ENCODE assay signal across 1 cellular context in genomic region chrX:30652527-30653414, GRCh38.
TF ChIP-seq lines count a peak whose summit lies in the region.

No MANE protein-coding gene starts in this region.

TF ChIP-seq in K562, 482 proteins besides CTCF, POLR2A, EP300 and RAD21 (continued from another document and continues in another):
- no peak for TF ChIP-seq PBX2 (CRISPR knock-in tag; IDR thresholded peaks at IDR 0.05; ENCODE audit: low read depth)
- no peak for TF ChIP-seq PBX2 (tag; conservative IDR thresholded peaks at IDR 0.05; ENCODE audit: low read depth)
- no peak for TF ChIP-seq ZNF699 (CRISPR knock-in tag; IDR thresholded peaks at IDR 0.05; ENCODE audit: insufficient replicate concordance)
- TF ChIP-seq NR2C1 (IDR thresholded peaks at IDR 0.05) = peak; percentile 54; the same call in 1 of the 2 replicates
- peak; percentile 68 for TF ChIP-seq NR2C1 (tag; IDR thresholded peaks at IDR 0.05)
- no peak for TF ChIP-seq TSC22D4 (tag; IDR thresholded peaks at IDR 0.05)
- TF ChIP-seq BHLHE40 (IDR thresholded peaks at IDR 0.05; ENCODE audit: low read length) = peak; percentile 84
- no peak for TF ChIP-seq KAT7 (CRISPR knock-in tag; IDR thresholded peaks at IDR 0.05; ENCODE audit: borderline replicate concordance)
- TF ChIP-seq SRSF1 (IDR thresholded peaks at IDR 0.05; ENCODE audit: low read depth, low read length) = no peak
- no peak for TF ChIP-seq FOXJ2 (tag; IDR thresholded peaks at IDR 0.05)
- TF ChIP-seq ZNF785 (CRISPR knock-in tag; IDR thresholded peaks at IDR 0.05) = no peak
- no peak for TF ChIP-seq ZNF445 (CRISPR knock-in tag; IDR thresholded peaks at IDR 0.05; ENCODE audit: low read depth)
- TF ChIP-seq CHD4 (IDR thresholded peaks at IDR 0.05; ENCODE audit: insufficient read depth, insufficient replicate concordance, low read depth, low read length, poor library complexity, severe bottlenecking) = no peak
- no peak for TF ChIP-seq FOS (IDR thresholded peaks at IDR 0.05; ENCODE audit: extremely low read depth, insufficient read length)
- TF ChIP-seq KLF13 (tag; IDR thresholded peaks at IDR 0.05; ENCODE audit: borderline replicate concordance, low read depth) = peak; percentile 57; the same call in 1 of the 2 replicates
- TF ChIP-seq ZNF165 (CRISPR knock-in tag; IDR thresholded peaks at IDR 0.05; ENCODE audit: borderline replicate concordance) = no peak
- TF ChIP-seq ADNP (tag; IDR thresholded peaks at IDR 0.05) = no peak
- no peak for TF ChIP-seq GATAD2A (IDR thresholded peaks at IDR 0.05)
- TF ChIP-seq MEF2D (tag; conservative IDR thresholded peaks at IDR 0.05; ENCODE audit: low read depth) = no peak
- TF ChIP-seq DIDO1 (tag; IDR thresholded peaks at IDR 0.05; ENCODE audit: low read depth) = no peak
- no peak for TF ChIP-seq ZEB2 (IDR thresholded peaks at IDR 0.05)
- TF ChIP-seq HDAC3 (IDR thresholded peaks at IDR 0.05; ENCODE audit: borderline replicate concordance, partially characterized antibody) = no peak
- peak; percentile 51; the same call in 1 of the 2 replicates for TF ChIP-seq HDAC8 (tag; IDR thresholded peaks at IDR 0.05)
- TF ChIP-seq CTBP1 (IDR thresholded peaks at IDR 0.05; ENCODE audit: borderline replicate concordance) = peak; percentile 29; the same call in 1 of the 2 replicates
- peak; percentile 88 for TF ChIP-seq CXXC5 (CRISPR knock-in tag; IDR thresholded peaks at IDR 0.05)
- TF ChIP-seq CBX1 (IDR thresholded peaks at IDR 0.05; ENCODE audit: low read depth) = 0 out of 2 replicates have a peak, but pooled peaks have one; percentile 28
- TF ChIP-seq XRCC3 (IDR thresholded peaks at IDR 0.05) = no peak
- no peak for TF ChIP-seq UBTF (IDR thresholded peaks at IDR 0.05; ENCODE audit: borderline replicate concordance in 1 of 2, low read depth in 2 of 2, low read length in 2 of 2)
- TF ChIP-seq SRSF3 (IDR thresholded peaks at IDR 0.05; ENCODE audit: insufficient read depth, low read length) = no peak
- no peak for TF ChIP-seq SRF (CRISPR knock-in tag; IDR thresholded peaks at IDR 0.05)
- 0 out of 2 replicates have a peak, but pooled peaks have one; percentile 23 for TF ChIP-seq ZBTB40 (IDR thresholded peaks at IDR 0.05)
- no peak for TF ChIP-seq ZBTB40 (CRISPR knock-in tag; IDR thresholded peaks at IDR 0.05)
- TF ChIP-seq FUS (optimal IDR thresholded peaks at IDR 0.05; ENCODE audit: low read depth, low read length) = no peak
- 0 out of 2 replicates have a peak, but pooled peaks have one; percentile 33 for TF ChIP-seq ZNF175 (CRISPR knock-in tag; IDR thresholded peaks at IDR 0.05; ENCODE audit: low read depth)
- TF ChIP-seq CREM (IDR thresholded peaks at IDR 0.05; ENCODE audit: low read depth) = peak; percentile 86
- TF ChIP-seq ZNF57 (CRISPR knock-in tag; IDR thresholded peaks at IDR 0.05) = no peak
- TF ChIP-seq GTF2A2 (tag; IDR thresholded peaks at IDR 0.05) = no peak
- TF ChIP-seq ZNF184 (CRISPR knock-in tag; IDR thresholded peaks at IDR 0.05) = no peak
- peak; percentile 77; the same call in 1 of the 2 replicates for TF ChIP-seq MTA3 (IDR thresholded peaks at IDR 0.05; ENCODE audit: borderline replicate concordance)
- no peak for TF ChIP-seq RUNX1 (IDR thresholded peaks at IDR 0.05; ENCODE audit: low read depth)
- TF ChIP-seq RFX1 (IDR thresholded peaks at IDR 0.05) = no peak
- TF ChIP-seq ZNF232 (CRISPR knock-in tag; IDR thresholded peaks at IDR 0.05) = no peak; the same call in 1 of the 2 replicates
- TF ChIP-seq ZNF280A (IDR thresholded peaks at IDR 0.05; ENCODE audit: low read depth, partially characterized antibody) = no peak
- TF ChIP-seq PHF20 (IDR thresholded peaks at IDR 0.05; ENCODE audit: partially characterized antibody) = no peak
- TF ChIP-seq KDM4B (IDR thresholded peaks at IDR 0.05; ENCODE audit: borderline replicate concordance in 2 of 2, low read depth in 1 of 2) = no peak
- TF ChIP-seq ZNF134 (CRISPR knock-in tag; conservative IDR thresholded peaks at IDR 0.05) = no peak
- TF ChIP-seq LEF1 (IDR thresholded peaks at IDR 0.05) = peak; percentile 68
- no peak for TF ChIP-seq CEBPG (CRISPR knock-in tag; IDR thresholded peaks at IDR 0.05)
- TF ChIP-seq CEBPG (tag; conservative IDR thresholded peaks at IDR 0.05 in 1 of 2, IDR thresholded peaks at IDR 0.05 in 1 of 2) = no peak
- TF ChIP-seq ZBED1 (IDR thresholded peaks at IDR 0.05) = no peak
- no peak for TF ChIP-seq RBM14 (IDR thresholded peaks at IDR 0.05; ENCODE audit: borderline replicate concordance, insufficient read depth, low read depth, low read length)
- TF ChIP-seq CBX2 (IDR thresholded peaks at IDR 0.05; ENCODE audit: insufficient read depth, low read length, poor library complexity, severe bottlenecking) = no peak
- no peak for TF ChIP-seq ETV5 (CRISPR knock-in tag; IDR thresholded peaks at IDR 0.05; ENCODE audit: low read depth)
- TF ChIP-seq ATF1 (CRISPR knock-in tag; IDR thresholded peaks at IDR 0.05) = peak; percentile 49; the same call in 1 of the 2 replicates
- TF ChIP-seq ATF1 (tag; IDR thresholded peaks at IDR 0.05) = peak; percentile 86
- no peak for TF ChIP-seq MTF1 (CRISPR knock-in tag; IDR thresholded peaks at IDR 0.05; ENCODE audit: borderline replicate concordance)
- TF ChIP-seq KAT8 (IDR thresholded peaks at IDR 0.05; ENCODE audit: low read depth) = no peak
- 0 out of 4 replicates have a peak, but pooled peaks of 1 of the 2 experiments have one; percentile 3 for TF ChIP-seq RCOR1 (IDR thresholded peaks at IDR 0.05; ENCODE audit: borderline replicate concordance in 1 of 2, low read depth in 2 of 2, low read length in 2 of 2)
- TF ChIP-seq E2F8 (IDR thresholded peaks at IDR 0.05; ENCODE audit: low read depth, partially characterized antibody) = peak; percentile 77
